1 cellular context compared by ENCODE assay signal in the genomic region with DNA sequence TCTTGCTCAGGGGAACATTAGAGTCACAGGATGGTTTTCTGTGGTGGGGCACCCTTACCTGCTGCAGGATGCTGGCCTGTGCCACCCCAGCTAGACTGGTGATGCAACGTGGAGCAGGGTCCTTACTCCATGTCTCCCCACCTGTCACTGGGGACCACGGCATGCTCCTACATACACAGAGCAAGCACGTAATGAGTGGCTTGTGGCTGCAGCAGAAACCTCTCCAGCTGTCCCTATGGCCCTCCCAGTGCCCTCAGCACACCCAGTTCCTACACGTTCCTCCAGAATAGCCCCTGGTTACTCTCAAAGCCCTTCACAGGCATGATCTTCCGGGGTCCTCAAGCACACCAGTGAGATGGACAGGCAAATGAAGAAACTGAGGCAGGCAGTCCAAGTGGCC.
TF ChIP-seq lines count a peak whose summit lies in the region.

No MANE protein-coding gene starts in this region.

TF ChIP-seq in SK-N-SH, 30 proteins besides CTCF, POLR2A, EP300 and RAD21:
- TF ChIP-seq TCF12 (IDR thresholded peaks at IDR 0.05): no peak
- no peak for TF ChIP-seq POLR2AphosphoS5 (IDR thresholded peaks at IDR 0.05; ENCODE audit: low read depth, low read length)
- no peak for TF ChIP-seq MAX (IDR thresholded peaks at IDR 0.05; ENCODE audit: low read depth)
- no peak for TF ChIP-seq FOXJ3 (CRISPR knock-in tag; IDR thresholded peaks at IDR 0.05)
- TF ChIP-seq RCOR1 (IDR thresholded peaks at IDR 0.05; ENCODE audit: low read length): no peak
- TF ChIP-seq YY1 (IDR thresholded peaks at IDR 0.05; ENCODE audit: low read depth): no peak
- TF ChIP-seq JUND (IDR thresholded peaks at IDR 0.05): no peak
- TF ChIP-seq, protein P1, sequence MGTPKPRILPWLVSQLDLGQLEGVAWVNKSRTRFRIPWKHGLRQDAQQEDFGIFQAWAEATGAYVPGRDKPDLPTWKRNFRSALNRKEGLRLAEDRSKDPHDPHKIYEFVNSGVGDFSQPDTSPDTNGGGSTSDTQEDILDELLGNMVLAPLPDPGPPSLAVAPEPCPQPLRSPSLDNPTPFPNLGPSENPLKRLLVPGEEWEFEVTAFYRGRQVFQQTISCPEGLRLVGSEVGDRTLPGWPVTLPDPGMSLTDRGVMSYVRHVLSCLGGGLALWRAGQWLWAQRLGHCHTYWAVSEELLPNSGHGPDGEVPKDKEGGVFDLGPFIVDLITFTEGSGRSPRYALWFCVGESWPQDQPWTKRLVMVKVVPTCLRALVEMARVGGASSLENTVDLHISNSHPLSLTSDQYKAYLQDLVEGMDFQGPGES (IDR thresholded peaks at IDR 0.05; ENCODE audit: low read depth, low read length): no peak
